Comparison of ENCODE assay signal across 8 cellular contexts in the genomic region with DNA sequence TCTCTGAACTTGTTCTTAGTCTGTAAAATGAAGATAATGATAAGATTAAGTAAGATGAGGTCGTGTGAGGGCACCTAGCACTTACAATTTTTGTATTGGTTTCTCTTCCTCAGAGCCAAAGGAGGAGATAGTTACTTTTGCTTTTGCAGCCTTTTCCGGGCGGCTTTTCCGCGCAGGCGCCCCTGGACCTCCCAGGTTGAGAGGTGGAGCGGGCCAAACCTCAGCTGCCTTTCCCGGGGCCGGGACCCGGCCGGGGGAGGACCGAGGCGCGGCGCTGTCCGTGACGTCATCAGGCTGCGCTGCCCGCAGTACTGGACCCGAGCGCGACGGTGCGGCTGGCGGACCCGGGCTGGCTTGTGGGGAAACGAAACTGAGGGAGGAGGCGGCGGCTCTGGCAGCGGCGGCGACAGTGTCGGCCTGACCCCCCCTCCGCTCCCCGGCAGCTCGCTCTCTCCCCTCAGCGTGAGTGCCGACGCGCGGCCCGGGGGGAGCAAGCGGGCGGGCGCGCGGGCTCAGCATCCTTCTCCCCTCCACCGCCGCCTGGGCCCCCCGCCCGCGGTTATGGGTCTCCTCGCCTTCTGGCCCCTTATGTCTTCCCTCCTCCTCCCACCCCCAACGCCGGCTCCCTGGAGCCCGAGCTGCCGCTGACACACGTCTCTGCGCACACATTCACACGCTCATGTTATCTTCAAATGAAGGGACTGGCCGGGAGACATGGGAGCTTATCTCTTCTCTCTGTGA. TPM values are rescaled to one million over a fixed set of nuclear protein-coding genes. Genes with fewer than 3 reads are reported as not detected.
DNase-seq lines count a peak whose midpoint lies in the region; ATAC-seq and TF ChIP-seq lines count a peak whose summit lies in the region.

A gene with protein sequence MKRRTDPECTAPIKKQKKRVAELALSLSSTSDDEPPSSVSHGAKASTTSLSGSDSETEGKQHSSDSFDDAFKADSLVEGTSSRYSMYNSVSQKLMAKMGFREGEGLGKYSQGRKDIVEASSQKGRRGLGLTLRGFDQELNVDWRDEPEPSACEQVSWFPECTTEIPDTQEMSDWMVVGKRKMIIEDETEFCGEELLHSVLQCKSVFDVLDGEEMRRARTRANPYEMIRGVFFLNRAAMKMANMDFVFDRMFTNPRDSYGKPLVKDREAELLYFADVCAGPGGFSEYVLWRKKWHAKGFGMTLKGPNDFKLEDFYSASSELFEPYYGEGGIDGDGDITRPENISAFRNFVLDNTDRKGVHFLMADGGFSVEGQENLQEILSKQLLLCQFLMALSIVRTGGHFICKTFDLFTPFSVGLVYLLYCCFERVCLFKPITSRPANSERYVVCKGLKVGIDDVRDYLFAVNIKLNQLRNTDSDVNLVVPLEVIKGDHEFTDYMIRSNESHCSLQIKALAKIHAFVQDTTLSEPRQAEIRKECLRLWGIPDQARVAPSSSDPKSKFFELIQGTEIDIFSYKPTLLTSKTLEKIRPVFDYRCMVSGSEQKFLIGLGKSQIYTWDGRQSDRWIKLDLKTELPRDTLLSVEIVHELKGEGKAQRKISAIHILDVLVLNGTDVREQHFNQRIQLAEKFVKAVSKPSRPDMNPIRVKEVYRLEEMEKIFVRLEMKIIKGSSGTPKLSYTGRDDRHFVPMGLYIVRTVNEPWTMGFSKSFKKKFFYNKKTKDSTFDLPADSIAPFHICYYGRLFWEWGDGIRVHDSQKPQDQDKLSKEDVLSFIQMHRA (plus strand): TSS at position 306 of the 741 bp plus-strand sequence. CDS start 2,409 bp downstream, outside the sequence.

- ATAC-seq in GM21529 (IDR thresholded peaks at IDR 0.05; ENCODE audit: unreplicated experiment) (peak; percentile 80), IMR-90 (ENCODE audit: low read depth) (peak; percentile 99)

- H3K4ac ChIP-seq in IMR-90 (ENCODE audit: low read depth, low read length): peak within 1 kb of the TSS; percentile 61

- TF ChIP-seq CTCF in IMR-90 (conservative IDR thresholded peaks at IDR 0.05; ENCODE audit: low read depth, low read length): peak; percentile 8; the same call in 1 of the 2 replicates
- no peak for TF ChIP-seq CTCF in epithelial cell of esophagus (IDR thresholded peaks at IDR 0.05; ENCODE audit: insufficient read depth, low read depth, low read length, missing control alignments)

- H3K4me2 ChIP-seq in IMR-90 (ENCODE audit: low read depth, low read length): peak within 1 kb of the TSS; percentile 99

- peak within 1 kb of the TSS; percentile 29 for H2BK120ac ChIP-seq in IMR-90 (ENCODE audit: low read depth, low read length)

- H3K27ac ChIP-seq in IMR-90 (ENCODE audit: insufficient read depth, low read length): peak within 1 kb of the TSS; percentile 60

- H3K36me3 ChIP-seq in IMR-90 (ENCODE audit: control insufficient read depth, insufficient read depth, low read length): peaks cover 11% of the 10 kb centered on the region

- H2AK9ac ChIP-seq in IMR-90 (replicated peaks; ENCODE audit: low read depth, low read length, poor library complexity): peak within 1 kb of the TSS; percentile 67

- intact Hi-C loops in IMR-90 (cut with micrococcal nuclease): no loop called here

- H2AK5ac ChIP-seq in IMR-90 (ENCODE audit: low read depth, low read length): peak within 1 kb of the TSS; percentile 18; the same call in 1 of the 2 replicates

- in situ Hi-C loops in IMR-90 (cut with MboI; ENCODE audit: low sequenced_read_pairs): no loop called here

- H3K14ac ChIP-seq in IMR-90 (replicated peaks; ENCODE audit: low read depth, low read length): peak within 1 kb of the TSS; percentile 89

- peak within 1 kb of the TSS; percentile 94 to 98 for H4K8ac ChIP-seq in IMR-90 (ENCODE audit: low read depth in 2 of 2, low read length in 2 of 2)

- peak within 1 kb of the TSS; percentile 13; the same call in 1 of the 3 replicates for H2BK15ac ChIP-seq in IMR-90 (ENCODE audit: low read depth, low read length)

- H4K91ac ChIP-seq in IMR-90 (ENCODE audit: insufficient read depth, low read depth, low read length): peak within 1 kb of the TSS; percentile 74

- peak; percentile 84 for DNase-seq in DMS114 treated with DMSO at 0.1 percent for 48 hours (lab: John Stamatoyannopoulos, UW; ENCODE audit: unreplicated experiment)
- peak; percentile 86 for DNase-seq in IMR-90
- peak; percentile 55 for DNase-seq in OCI-M2 (lab: John Stamatoyannopoulos, UW; ENCODE audit: unreplicated experiment)
- DNase-seq in activated T-cell treated with anti-CD3 and anti-CD28 coated beads for 4 hours: peak; percentile 93
- peak; percentile 90 for DNase-seq in epithelial cell of esophagus (ENCODE audit: low read depth)
- peak; percentile 96 to 97 for DNase-seq in stimulated activated CD8-positive, alpha-beta memory T cell treated with anti-CD3 and anti-CD28 coated beads, Interleukin-4, amount 100 ng/mL, for 1 hour (ENCODE audit: low read depth in 2 of 2, low spot score in 1 of 2)

- no peaks in the 10 kb centered on the region for H4K20me1 ChIP-seq in IMR-90 (ENCODE audit: insufficient read depth, low read length)

- H2BK20ac ChIP-seq in IMR-90 (ENCODE audit: low read depth, low read length): 0 out of 2 replicates have a peak within 1 kb of the TSS, but pooled peaks have one; percentile 2

- peak within 1 kb of the TSS; percentile 43 for H3K23ac ChIP-seq in IMR-90 (ENCODE audit: low read depth, low read length)

- peak within 1 kb of the TSS; percentile 53 for H3K18ac ChIP-seq in IMR-90 (ENCODE audit: low read depth, low read length)

- peaks cover 2% of the 10 kb centered on the region; the same call in 1 of the 2 replicates for H3K4me1 ChIP-seq in IMR-90 (ENCODE audit: control insufficient read depth, insufficient read depth, low read length)
- H3K4me1 ChIP-seq in mononuclear cell (ENCODE audit: insufficient read depth, low read length): peaks cover 25% of the 10 kb centered on the region

- TSS peak; percentile 54 for BruUV-seq in IMR-90 (replicated peaks; lab: Mats Ljungman, UMichigan)

- dilution Hi-C loops in IMR-90 (cut with HindIII; ENCODE audit: low sequenced_read_pairs, unreplicated experiment): no loop called here

- H3K27me3 ChIP-seq in IMR-90 (ENCODE audit: control insufficient read depth, insufficient read depth, low read length) (peaks cover 1% of the 10 kb centered on the region; the same call in 1 of the 2 replicates), mononuclear cell (ENCODE audit: insufficient read depth, low read length) (peaks cover 7% of the 10 kb centered on the region)

- H3K9ac ChIP-seq in IMR-90 (ENCODE audit: low read depth, low read length): peak within 1 kb of the TSS; percentile 81

- H4K5ac ChIP-seq in IMR-90 (ENCODE audit: low read depth, low read length): peak within 1 kb of the TSS; percentile 99

- POLR2A ChIA-PET in IMR-90 (lab: Charles Lee; ENCODE audit: unreplicated experiment): no interaction called here

- TF ChIP-seq RAD21 in IMR-90 (IDR thresholded peaks at IDR 0.05; ENCODE audit: low read length): peak; percentile 23

- peak within 1 kb of the TSS; percentile 90 for H3K56ac ChIP-seq in IMR-90 (ENCODE audit: extremely low read depth, insufficient read depth, low read length)

- H3K79me1 ChIP-seq in IMR-90 (ENCODE audit: low read depth in 1 of 2, low read length in 2 of 2): peaks cover 31 to 42% of the 10 kb centered on the region in 2 experiments

- H3K9me3 ChIP-seq in IMR-90 (ENCODE audit: control insufficient read depth, insufficient read depth, low read length) (no peaks in the 10 kb centered on the region), mononuclear cell (ENCODE audit: low read depth, low read length) (no peaks in the 10 kb centered on the region)

- H3K9me1 ChIP-seq in IMR-90 (ENCODE audit: insufficient read depth, low read length): peaks cover 3% of the 10 kb centered on the region

- TF ChIP-seq POLR2A in IMR-90 (IDR thresholded peaks at IDR 0.05; ENCODE audit: low read depth, low read length): peak; percentile 77

- peak within 1 kb of the TSS; percentile 94 for H2AFZ ChIP-seq in IMR-90 (replicated peaks; ENCODE audit: low read length, poor library complexity)

- CTCF ChIA-PET in IMR-90 (lab: Yijun Ruan, JAX): no interaction called here

- 0% methylated on average over 18 of the region's 61 CpGs; no CpG with 5 or more reads in 1 of the 2 experiments for whole genome bisulfite sequencing in IMR-90 (ENCODE audit: extremely low coverage in 2 of 2, insufficient read length in 1 of 2), 2 experiments

- peak within 1 kb of the TSS; percentile 70 for H3K4me3 ChIP-seq in IMR-90 (ENCODE audit: insufficient read depth, low read depth, low read length)
- peak within 1 kb of the TSS; percentile 81 for H3K4me3 ChIP-seq in epithelial cell of esophagus (ENCODE audit: low read length)
- H3K4me3 ChIP-seq in mononuclear cell (ENCODE audit: low read length): peak within 1 kb of the TSS; percentile 60

- H2BK5ac ChIP-seq in IMR-90 (ENCODE audit: low read depth, low read length, poor library complexity, severe bottlenecking): peak within 1 kb of the TSS; percentile 72

TF ChIP-seq in IMR-90, 13 proteins besides CTCF, POLR2A, EP300 and RAD21:
- TF ChIP-seq MXI1 (IDR thresholded peaks at IDR 0.05; ENCODE audit: borderline replicate concordance, low read depth, low read length) (peak; percentile 76; the same call in 1 of the 2 replicates), MAZ (IDR thresholded peaks at IDR 0.05; ENCODE audit: borderline replicate concordance, low read depth, low read length) (peak; percentile 85; the same call in 1 of the 2 replicates), CHD1 (IDR thresholded peaks at IDR 0.05; ENCODE audit: low read depth, low read length) (no peak), NFE2L2 (IDR thresholded peaks at IDR 0.05; ENCODE audit: low read depth, low read length) (0 out of 2 replicates have a peak, but pooled peaks have one; percentile 4)
TF ChIP-seq in IMR-90: peak in this region for 3.

RNA-seq across cellular contexts. Expression of the gene that starts here (rescaled TPM):
- total RNA-seq in IMR-90 (2012; rRNA removed) (30.1 and 32.5 TPM in 2 replicates), mononuclear cell (40.9 TPM)
- polyA plus RNA-seq in IMR-90 (2012; rRNA removed): 17.4 and 22.6 TPM in 2 replicates
- 9.6 and 10.1 TPM in 2 replicates for polyA plus RNA-seq in IMR-90 (2012; cell fraction: cytosol; rRNA removed)
- polyA plus RNA-seq in IMR-90 (2012; cell fraction: nucleus; rRNA removed; ENCODE audit: low replicate concordance): 33.6 and 55.3 TPM in 2 replicates

Comparison
In these comparisons a context has a peak if more than half of its experiments do, and no peak if none do; other contexts are left out.
1. Peak in every context shown above with its lines: DNase-seq, ATAC-seq, H3K4me3 ChIP-seq and H3K27ac ChIP-seq.